Comparison of ENCODE assay signal across 1 cellular context in genomic region chr6:149965191-149966020, GRCh38.
TF ChIP-seq lines count a peak whose summit lies in the region.

No MANE protein-coding gene starts in this region.

TF ChIP-seq in HepG2, 621 proteins besides CTCF, POLR2A, EP300 and RAD21:
- no peak for TF ChIP-seq PCBP1 (IDR thresholded peaks at IDR 0.05; ENCODE audit: borderline replicate concordance, low read depth, low read length)
- no peak for TF ChIP-seq ZZZ3 (CRISPR knock-in tag; IDR thresholded peaks at IDR 0.05; ENCODE audit: borderline replicate concordance)
- TF ChIP-seq TCF7L2 (IDR thresholded peaks at IDR 0.05; ENCODE audit: low read depth, low read length): no peak
- no peak for TF ChIP-seq MIER2 (CRISPR knock-in tag; IDR thresholded peaks at IDR 0.05)
- TF ChIP-seq FOXP1 (IDR thresholded peaks at IDR 0.05): no peak
- TF ChIP-seq FOXP1 (CRISPR knock-in tag; IDR thresholded peaks at IDR 0.05): no peak
- TF ChIP-seq ZSCAN21 (CRISPR knock-in tag; IDR thresholded peaks at IDR 0.05; ENCODE audit: borderline replicate concordance): no peak
- no peak for TF ChIP-seq EHMT2 (IDR thresholded peaks at IDR 0.05; ENCODE audit: borderline replicate concordance, low read depth, low read length)
- no peak for TF ChIP-seq ZSCAN25 (CRISPR knock-in tag; IDR thresholded peaks at IDR 0.05)
- TF ChIP-seq MTF1 (CRISPR knock-in tag; IDR thresholded peaks at IDR 0.05): no peak
- no peak for TF ChIP-seq CBX1 (IDR thresholded peaks at IDR 0.05; ENCODE audit: low read depth)
- no peak for TF ChIP-seq THAP11 (CRISPR knock-in tag; IDR thresholded peaks at IDR 0.05)
- TF ChIP-seq, protein P1, sequence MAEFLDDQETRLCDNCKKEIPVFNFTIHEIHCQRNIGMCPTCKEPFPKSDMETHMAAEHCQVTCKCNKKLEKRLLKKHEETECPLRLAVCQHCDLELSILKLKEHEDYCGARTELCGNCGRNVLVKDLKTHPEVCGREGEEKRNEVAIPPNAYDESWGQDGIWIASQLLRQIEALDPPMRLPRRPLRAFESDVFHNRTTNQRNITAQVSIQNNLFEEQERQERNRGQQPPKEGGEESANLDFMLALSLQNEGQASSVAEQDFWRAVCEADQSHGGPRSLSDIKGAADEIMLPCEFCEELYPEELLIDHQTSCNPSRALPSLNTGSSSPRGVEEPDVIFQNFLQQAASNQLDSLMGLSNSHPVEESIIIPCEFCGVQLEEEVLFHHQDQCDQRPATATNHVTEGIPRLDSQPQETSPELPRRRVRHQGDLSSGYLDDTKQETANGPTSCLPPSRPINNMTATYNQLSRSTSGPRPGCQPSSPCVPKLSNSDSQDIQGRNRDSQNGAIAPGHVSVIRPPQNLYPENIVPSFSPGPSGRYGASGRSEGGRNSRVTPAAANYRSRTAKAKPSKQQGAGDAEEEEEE (CRISPR knock-in tag; IDR thresholded peaks at IDR 0.05; ENCODE audit: borderline replicate concordance): no peak
- no peak for TF ChIP-seq ARNT2 (CRISPR knock-in tag; IDR thresholded peaks at IDR 0.05; ENCODE audit: low read depth)
- TF ChIP-seq BCL6 (CRISPR knock-in tag; IDR thresholded peaks at IDR 0.05): no peak
- TF ChIP-seq ZBTB14 (CRISPR knock-in tag; IDR thresholded peaks at IDR 0.05): no peak
- no peak for TF ChIP-seq ZNF7 (CRISPR knock-in tag; IDR thresholded peaks at IDR 0.05)
- TF ChIP-seq ZFP90 (CRISPR knock-in tag; IDR thresholded peaks at IDR 0.05; ENCODE audit: borderline replicate concordance): no peak
